In the genomic region with DNA sequence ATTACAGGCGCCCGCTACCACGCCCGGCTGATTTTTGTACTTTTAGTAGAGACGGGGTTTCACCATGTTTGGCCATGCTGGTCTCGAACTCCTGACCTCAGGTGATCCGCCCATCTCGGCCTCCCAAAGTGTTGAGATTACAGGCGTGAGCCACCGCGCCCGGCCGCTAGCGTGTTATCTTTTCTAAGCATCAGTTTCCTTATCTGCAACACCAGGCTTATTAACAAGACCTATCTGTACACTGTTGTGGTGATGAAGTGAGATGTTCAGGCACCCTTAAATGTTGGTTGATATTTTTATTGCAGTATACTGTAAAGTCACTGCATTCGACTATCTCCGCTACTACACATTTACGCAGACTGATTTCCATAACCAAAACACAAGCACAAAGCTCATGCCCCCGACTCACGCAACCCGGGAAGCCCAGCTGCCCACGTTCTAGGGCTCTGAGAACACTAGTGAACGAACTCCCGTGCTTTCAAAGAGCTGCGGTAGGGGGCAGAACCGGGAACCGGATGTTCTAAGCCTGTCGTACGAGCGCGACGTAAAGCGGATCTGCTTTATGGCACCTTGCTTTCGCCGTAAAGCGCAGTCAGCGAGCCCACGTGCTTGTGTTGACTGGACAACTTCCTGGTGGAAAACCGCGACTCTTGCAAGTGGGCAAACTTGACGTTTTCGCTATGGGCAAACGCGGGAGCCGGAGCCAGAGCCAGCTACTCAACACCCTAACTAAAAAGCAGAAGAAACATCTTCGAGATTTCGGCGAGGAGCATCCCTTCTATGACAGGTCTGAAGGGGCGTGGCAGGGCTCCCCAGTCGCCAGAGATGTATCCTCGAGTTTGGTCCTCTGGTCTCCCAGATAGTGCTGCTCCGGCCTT, we compare ENCODE assay signal across 1 cellular context.
TF ChIP-seq lines count a peak whose summit lies in the region.

Gene UTP25, plus strand, starts transcription at position 589 of the 878 bp plus-strand sequence. Its CDS starts 92 bp downstream, at position 681.

TF ChIP-seq in K562, 482 proteins besides CTCF, POLR2A, EP300 and RAD21 (continued from another document):
- TF ChIP-seq ZBTB33 (CRISPR knock-in tag; IDR thresholded peaks at IDR 0.05) (no peak; the same call in 1 of the 2 replicates), ZNF445 (CRISPR knock-in tag; IDR thresholded peaks at IDR 0.05; ENCODE audit: low read depth) (no peak), ATF7 (IDR thresholded peaks at IDR 0.05) (peak; percentile 90), DDX20 (tag; IDR thresholded peaks at IDR 0.05; ENCODE audit: low read depth) (no peak), NELFE (IDR thresholded peaks at IDR 0.05; ENCODE audit: insufficient read depth, insufficient read length) (no peak), TAF9B (IDR thresholded peaks at IDR 0.05; ENCODE audit: partially characterized antibody) (peak; percentile 53), ESRRB (CRISPR knock-in tag; IDR thresholded peaks at IDR 0.05; ENCODE audit: borderline replicate concordance) (no peak), FOXA1 (IDR thresholded peaks at IDR 0.05; ENCODE audit: borderline replicate concordance) (no peak), MECOM (CRISPR knock-in tag; IDR thresholded peaks at IDR 0.05) (no peak), HNRNPH1 (optimal IDR thresholded peaks at IDR 0.05; ENCODE audit: low read depth, low read length) (no peak), ZNF77 (CRISPR knock-in tag; IDR thresholded peaks at IDR 0.05) (no peak), ZNF134 (CRISPR knock-in tag; conservative IDR thresholded peaks at IDR 0.05) (no peak), BRD9 (IDR thresholded peaks at IDR 0.05; ENCODE audit: low read depth, partially characterized antibody) (peak; percentile 40), ZNF41 (CRISPR knock-in tag; conservative IDR thresholded peaks at IDR 0.05) (no peak), ILK (tag; IDR thresholded peaks at IDR 0.05; ENCODE audit: borderline replicate concordance, low read depth) (no peak), GATA2 (CRISPR knock-in tag; IDR thresholded peaks at IDR 0.05) (peak; percentile 82), TGIF2 (CRISPR knock-in tag; IDR thresholded peaks at IDR 0.05) (peak; percentile 98; the same call in 1 of the 2 replicates), KAT2B (IDR thresholded peaks at IDR 0.05; ENCODE audit: low read depth, low read length) (no peak), ZC3H8 (IDR thresholded peaks at IDR 0.05) (no peak), ZNF253 (CRISPR knock-in tag; conservative IDR thresholded peaks at IDR 0.05) (no peak), E2F3 (CRISPR knock-in tag; IDR thresholded peaks at IDR 0.05) (no peak)
- TF ChIP-seq, protein P1, sequence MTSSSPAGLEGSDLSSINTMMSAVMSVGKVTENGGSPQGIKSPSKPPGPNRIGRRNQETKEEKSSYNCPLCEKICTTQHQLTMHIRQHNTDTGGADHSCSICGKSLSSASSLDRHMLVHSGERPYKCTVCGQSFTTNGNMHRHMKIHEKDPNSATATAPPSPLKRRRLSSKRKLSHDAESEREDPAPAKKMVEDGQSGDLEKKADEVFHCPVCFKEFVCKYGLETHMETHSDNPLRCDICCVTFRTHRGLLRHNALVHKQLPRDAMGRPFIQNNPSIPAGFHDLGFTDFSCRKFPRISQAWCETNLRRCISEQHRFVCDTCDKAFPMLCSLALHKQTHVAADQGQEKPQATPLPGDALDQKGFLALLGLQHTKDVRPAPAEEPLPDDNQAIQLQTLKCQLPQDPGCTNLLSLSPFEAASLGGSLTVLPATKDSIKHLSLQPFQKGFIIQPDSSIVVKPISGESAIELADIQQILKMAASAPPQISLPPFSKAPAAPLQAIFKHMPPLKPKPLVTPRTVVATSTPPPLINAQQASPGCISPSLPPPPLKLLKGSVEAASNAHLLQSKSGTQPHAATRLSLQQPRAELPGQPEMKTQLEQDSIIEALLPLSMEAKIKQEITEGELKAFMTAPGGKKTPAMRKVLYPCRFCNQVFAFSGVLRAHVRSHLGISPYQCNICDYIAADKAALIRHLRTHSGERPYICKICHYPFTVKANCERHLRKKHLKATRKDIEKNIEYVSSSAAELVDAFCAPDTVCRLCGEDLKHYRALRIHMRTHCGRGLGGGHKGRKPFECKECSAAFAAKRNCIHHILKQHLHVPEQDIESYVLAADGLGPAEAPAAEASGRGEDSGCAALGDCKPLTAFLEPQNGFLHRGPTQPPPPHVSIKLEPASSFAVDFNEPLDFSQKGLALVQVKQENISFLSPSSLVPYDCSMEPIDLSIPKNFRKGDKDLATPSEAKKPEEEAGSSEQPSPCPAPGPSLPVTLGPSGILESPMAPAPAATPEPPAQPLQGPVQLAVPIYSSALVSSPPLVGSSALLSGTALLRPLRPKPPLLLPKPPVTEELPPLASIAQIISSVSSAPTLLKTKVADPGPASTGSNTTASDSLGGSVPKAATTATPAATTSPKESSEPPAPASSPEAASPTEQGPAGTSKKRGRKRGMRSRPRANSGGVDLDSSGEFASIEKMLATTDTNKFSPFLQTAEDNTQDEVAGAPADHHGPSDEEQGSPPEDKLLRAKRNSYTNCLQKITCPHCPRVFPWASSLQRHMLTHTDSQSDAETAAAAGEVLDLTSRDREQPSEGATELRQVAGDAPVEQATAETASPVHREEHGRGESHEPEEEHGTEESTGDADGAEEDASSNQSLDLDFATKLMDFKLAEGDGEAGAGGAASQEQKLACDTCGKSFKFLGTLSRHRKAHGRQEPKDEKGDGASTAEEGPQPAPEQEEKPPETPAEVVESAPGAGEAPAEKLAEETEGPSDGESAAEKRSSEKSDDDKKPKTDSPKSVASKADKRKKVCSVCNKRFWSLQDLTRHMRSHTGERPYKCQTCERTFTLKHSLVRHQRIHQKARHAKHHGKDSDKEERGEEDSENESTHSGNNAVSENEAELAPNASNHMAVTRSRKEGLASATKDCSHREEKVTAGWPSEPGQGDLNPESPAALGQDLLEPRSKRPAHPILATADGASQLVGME (CRISPR knock-in tag; IDR thresholded peaks at IDR 0.05), result peak; percentile 51; the same call in 1 of the 2 replicates
- TF ChIP-seq, protein P2, sequence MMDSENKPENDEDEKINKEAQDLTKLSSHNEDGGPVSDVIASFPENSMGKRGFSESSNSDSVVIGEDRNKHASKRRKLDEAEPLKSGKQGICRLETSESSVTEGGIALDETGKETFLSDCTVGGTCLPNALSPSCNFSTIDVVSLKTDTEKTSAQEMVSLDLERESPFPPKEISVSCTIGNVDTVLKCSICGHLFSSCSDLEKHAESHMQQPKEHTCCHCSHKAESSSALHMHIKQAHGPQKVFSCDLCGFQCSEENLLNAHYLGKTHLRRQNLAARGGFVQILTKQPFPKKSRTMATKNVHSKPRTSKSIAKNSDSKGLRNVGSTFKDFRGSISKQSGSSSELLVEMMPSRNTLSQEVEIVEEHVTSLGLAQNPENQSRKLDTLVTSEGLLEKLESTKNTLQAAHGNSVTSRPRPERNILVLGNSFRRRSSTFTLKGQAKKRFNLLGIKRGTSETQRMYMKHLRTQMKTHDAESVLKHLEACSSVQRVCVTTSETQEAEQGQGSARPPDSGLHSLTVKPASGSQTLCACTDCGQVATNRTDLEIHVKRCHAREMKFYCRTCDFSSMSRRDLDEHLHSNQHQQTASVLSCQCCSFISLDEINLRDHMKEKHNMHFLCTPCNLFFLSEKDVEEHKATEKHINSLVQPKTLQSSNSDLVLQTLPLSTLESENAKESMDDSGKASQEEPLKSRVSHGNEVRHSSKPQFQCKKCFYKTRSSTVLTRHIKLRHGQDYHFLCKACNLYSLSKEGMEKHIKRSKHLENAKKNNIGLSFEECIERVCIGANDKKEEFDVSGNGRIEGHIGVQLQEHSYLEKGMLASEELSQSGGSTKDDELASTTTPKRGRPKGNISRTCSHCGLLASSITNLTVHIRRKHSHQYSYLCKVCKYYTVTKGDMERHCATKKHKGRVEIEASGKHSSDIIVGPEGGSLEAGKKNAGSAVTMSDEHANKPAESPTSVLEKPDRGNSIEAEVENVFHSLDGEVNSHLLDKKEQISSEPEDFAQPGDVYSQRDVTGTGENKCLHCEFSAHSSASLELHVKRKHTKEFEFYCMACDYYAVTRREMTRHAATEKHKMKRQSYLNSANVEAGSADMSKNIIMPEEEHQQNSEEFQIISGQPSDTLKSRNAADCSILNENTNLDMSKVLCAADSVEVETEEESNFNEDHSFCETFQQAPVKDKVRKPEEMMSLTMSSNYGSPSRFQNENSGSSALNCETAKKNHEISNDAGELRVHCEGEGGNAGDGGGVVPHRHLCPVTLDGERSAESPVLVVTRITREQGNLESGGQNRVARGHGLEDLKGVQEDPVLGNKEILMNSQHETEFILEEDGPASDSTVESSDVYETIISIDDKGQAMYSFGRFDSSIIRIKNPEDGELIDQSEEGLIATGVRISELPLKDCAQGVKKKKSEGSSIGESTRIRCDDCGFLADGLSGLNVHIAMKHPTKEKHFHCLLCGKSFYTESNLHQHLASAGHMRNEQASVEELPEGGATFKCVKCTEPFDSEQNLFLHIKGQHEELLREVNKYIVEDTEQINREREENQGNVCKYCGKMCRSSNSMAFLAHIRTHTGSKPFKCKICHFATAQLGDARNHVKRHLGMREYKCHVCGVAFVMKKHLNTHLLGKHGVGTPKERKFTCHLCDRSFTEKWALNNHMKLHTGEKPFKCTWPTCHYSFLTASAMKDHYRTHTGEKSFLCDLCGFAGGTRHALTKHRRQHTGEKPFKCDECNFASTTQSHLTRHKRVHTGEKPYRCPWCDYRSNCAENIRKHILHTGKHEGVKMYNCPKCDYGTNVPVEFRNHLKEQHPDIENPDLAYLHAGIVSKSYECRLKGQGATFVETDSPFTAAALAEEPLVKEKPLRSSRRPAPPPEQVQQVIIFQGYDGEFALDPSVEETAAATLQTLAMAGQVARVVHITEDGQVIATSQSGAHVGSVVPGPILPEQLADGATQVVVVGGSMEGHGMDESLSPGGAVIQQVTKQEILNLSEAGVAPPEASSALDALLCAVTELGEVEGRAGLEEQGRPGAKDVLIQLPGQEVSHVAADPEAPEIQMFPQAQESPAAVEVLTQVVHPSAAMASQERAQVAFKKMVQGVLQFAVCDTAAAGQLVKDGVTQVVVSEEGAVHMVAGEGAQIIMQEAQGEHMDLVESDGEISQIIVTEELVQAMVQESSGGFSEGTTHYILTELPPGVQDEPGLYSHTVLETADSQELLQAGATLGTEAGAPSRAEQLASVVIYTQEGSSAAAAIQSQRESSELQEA (IDR thresholded peaks at IDR 0.05; ENCODE audit: low read depth), result no peak
